In genomic region chr2:236965021-236965840, GRCh38 we compare ENCODE assay signal across 16 cellular contexts.
A peak's percentile ranks its signal among the peaks of the same experiment; 100 is the strongest.
DNase-seq lines count a peak whose midpoint lies in the region; ATAC-seq and TF ChIP-seq lines count a peak whose summit lies in the region.
"Had no signal": no experiment of that assay in that cellular context is flagged by ENCODE, and none has a peak within 500 bp of the region (broad histone marks: within the 10 kb centered on the region; RNA-seq: fewer than 3 reads in every experiment).

No MANE protein-coding gene starts in this region.

- no peaks in the 10 kb centered on the region; the same call in 2 of the 3 replicates for H3K9me3 Mint-ChIP-seq in GM23338
- H3K9me3 Mint-ChIP-seq in effector memory CD8-positive, alpha-beta T cell: no peaks in the 10 kb centered on the region
- H3K9me3 Mint-ChIP-seq: CD8-positive, alpha-beta memory T cell had no signal

- H3K27ac Mint-ChIP-seq in GM23338: 0 out of 2 replicates have a peak overlapping the region, but pooled peaks have one; percentile 4
- H3K27ac Mint-ChIP-seq in effector memory CD8-positive, alpha-beta T cell: peak overlapping the region in 1 of 2 donors; percentile 16
- H3K27ac Mint-ChIP-seq: IgD-negative memory B cell had no signal

- H3K27ac ChIP-seq in GM23338 (ENCODE audit: low read depth) (peak overlapping the region; percentile 63; the same call in 1 of the 2 replicates), HUES64 (ENCODE audit: low read depth, low read length) (peak overlapping the region; percentile 83; the same call in 1 of the 2 replicates)

- peaks cover 22% of the 10 kb centered on the region for H3K4me1 Mint-ChIP-seq in GM23338
- peaks cover 24 to 26% of the 10 kb centered on the region in 2 donors for H3K4me1 Mint-ChIP-seq in effector memory CD8-positive, alpha-beta T cell (ENCODE audit: low read depth in 2 of 2)

- H3K4me3 ChIP-seq in GM23338: no peak overlapping the region; the same call in 1 of the 2 replicates
- no peak overlapping the region for H3K4me3 ChIP-seq in HUES64 (ENCODE audit: low read length)
- no peak overlapping the region for H3K4me3 ChIP-seq in epithelial cell of esophagus (ENCODE audit: low read length)

- no peak overlapping the region for H3K4me3 Mint-ChIP-seq in GM23338
- H3K4me3 Mint-ChIP-seq in effector memory CD8-positive, alpha-beta T cell: no peak overlapping the region
- H3K4me3 Mint-ChIP-seq: CD8-positive, alpha-beta memory T cell had no signal

- H2AFZ ChIP-seq in GM23338: no peak overlapping the region

- no peak for TF ChIP-seq CTCF in GM23338 (conservative IDR thresholded peaks at IDR 0.05; ENCODE audit: low read depth in 2 of 2)
- no peak for TF ChIP-seq CTCF in epithelial cell of esophagus (IDR thresholded peaks at IDR 0.05; ENCODE audit: insufficient read depth, low read depth, low read length, missing control alignments)

- no peaks in the 10 kb centered on the region for H3K36me3 Mint-ChIP-seq in GM23338 (ENCODE audit: low read depth)
- H3K36me3 Mint-ChIP-seq in effector memory CD8-positive, alpha-beta T cell (ENCODE audit: insufficient read depth): peaks cover 10% of the 10 kb centered on the region
- H3K36me3 Mint-ChIP-seq: CD8-positive, alpha-beta memory T cell; IgD-negative memory B cell had no signal

- H3K27me3 Mint-ChIP-seq in GM23338 (ENCODE audit: insufficient read depth, low read depth, poor library complexity): peaks cover 4% of the 10 kb centered on the region
- peaks cover 11 to 22% of the 10 kb centered on the region in 2 donors for H3K27me3 Mint-ChIP-seq in effector memory CD8-positive, alpha-beta T cell
- H3K27me3 Mint-ChIP-seq: IgD-negative memory B cell had no signal

- no peaks in the 10 kb centered on the region for H3K27me3 ChIP-seq in GM23338 (ENCODE audit: insufficient read depth)
- H3K27me3 ChIP-seq in HUES64 (ENCODE audit: insufficient read depth, low read length): no peaks in the 10 kb centered on the region; the same call in 1 of the 2 replicates

- peak overlapping the region; percentile 44; the same call in 1 of the 2 replicates for H3K4me2 ChIP-seq in GM23338

- H3K36me3 ChIP-seq in GM23338 (ENCODE audit: insufficient read depth) (no peaks in the 10 kb centered on the region), HUES64 (ENCODE audit: insufficient read depth, low read length) (no peaks in the 10 kb centered on the region)
- H3K36me3 ChIP-seq: BE2C had no signal

- H3K4me1 ChIP-seq in GM23338 (ENCODE audit: insufficient read depth) (peaks cover 19% of the 10 kb centered on the region), HUES64 (ENCODE audit: insufficient read depth, low read length) (peaks cover 4% of the 10 kb centered on the region; the same call in 1 of the 2 replicates)
- H3K4me1 ChIP-seq: BE2C had no signal

- no peaks in the 10 kb centered on the region for H3K9me3 ChIP-seq in HUES64 (ENCODE audit: insufficient read depth, low read depth, low read length)
- H3K9me3 ChIP-seq: BE2C had no signal

- H4K20me1 ChIP-seq in GM23338 (replicated peaks; ENCODE audit: insufficient read depth): no peaks in the 10 kb centered on the region

- no peaks in the 10 kb centered on the region for H3F3A ChIP-seq in GM23338 (replicated peaks; ENCODE audit: low read depth)

- peak; percentile 48 for DNase-seq in GM23338 (ENCODE audit: low spot score)
- DNase-seq in epithelial cell of esophagus (ENCODE audit: low read depth): peak; percentile 59
- peak; percentile 65 for DNase-seq in mesenteric fat pad (ENCODE audit: low spot score)
- DNase-seq in effector memory CD8-positive, alpha-beta T cell: no peak
- no peak for DNase-seq in Ammon's horn (ENCODE audit: low spot score)
- DNase-seq in amniotic stem cell (lab: John Stamatoyannopoulos, UW): no peak
- DNase-seq in D341Med (ENCODE audit: low spot score): no peak
- DNase-seq: BE2C; CD8-positive, alpha-beta memory T cell; HCEC 1CT; NCI-H146; NCI-H2227 treated with DMSO at 0.1 percent for 48 hours; NCI-H526; SHP77 treated with DMSO at 0.1 percent for 48 hours had no signal

- no peak overlapping the region for H3K9ac ChIP-seq in HUES64 (ENCODE audit: low read depth, low read length)

- H3K79me2 ChIP-seq in GM23338 (replicated peaks; ENCODE audit: insufficient read depth): no peaks in the 10 kb centered on the region

- peak; percentile 85 for ATAC-seq in GM23338
- no peak for ATAC-seq in effector memory CD8-positive, alpha-beta T cell (replicated peaks)

- peaks cover 6% of the 10 kb centered on the region for H3K9me2 ChIP-seq in GM23338 (ENCODE audit: insufficient read depth)

- 68% methylated on average over 13 of the region's 13 CpGs for WGBS in HUES64

TF ChIP-seq in GM23338, 12 proteins besides CTCF, POLR2A, EP300 and RAD21:
- no peak for TF ChIP-seq STAT1 (IDR thresholded peaks at IDR 0.05; ENCODE audit: unreplicated experiment)
- TF ChIP-seq ZNF462 (CRISPR knock-in tag; IDR thresholded peaks at IDR 0.05): peak; percentile 32; the same call in 1 of the 2 replicates

Comparison
In these comparisons a context has a peak if more than half of its experiments do, and no peak if none do; other contexts are left out.
1. DNase-seq: peak in GM23338 (single experiment), epithelial cell of esophagus (single experiment) and mesenteric fat pad (single experiment); none in effector memory CD8-positive, alpha-beta T cell (0 of 3), Ammon's horn (single experiment), amniotic stem cell (single experiment) and D341Med (single experiment).